In the genomic region with DNA sequence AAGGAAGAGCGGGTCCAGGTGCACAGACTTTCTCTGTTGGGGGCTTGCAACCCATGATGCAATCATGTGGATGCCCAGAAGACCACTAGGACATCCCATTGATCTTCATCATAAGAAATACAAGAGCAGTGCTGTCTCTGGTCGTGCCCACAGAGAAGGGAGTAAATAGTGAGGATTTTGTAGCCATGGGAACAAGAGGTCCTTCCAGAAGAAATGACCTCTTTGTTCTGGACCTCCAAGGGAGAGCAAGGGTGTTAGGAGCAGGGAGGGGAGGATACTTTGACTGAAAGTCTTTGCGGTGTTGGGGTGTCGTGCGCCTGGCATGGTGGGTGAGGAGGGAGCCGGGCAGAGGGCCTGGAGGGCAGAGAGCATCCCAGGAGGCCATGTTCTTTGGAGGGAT, we compare ENCODE assay signal across 26 cellular contexts. TPM values are rescaled to one million over a fixed set of nuclear protein-coding genes. Genes with fewer than 3 reads are reported as not detected.
"Had no signal": no experiment of that assay in that cellular context is flagged by ENCODE, and none has a peak within 500 bp of the region (broad histone marks: within the 10 kb centered on the region; RNA-seq: fewer than 3 reads in every experiment).

No MANE protein-coding gene starts in this region.

- H3K27me3 ChIP-seq: ascending aorta, brain microvascular endothelial cell had no signal

- H3K9me3 ChIP-seq: ascending aorta, tibial artery had no signal

- ATAC-seq: activated CD4-positive, CD25-positive, alpha-beta regulatory T cell treated with anti-CD3 and anti-CD28 coated beads, Interleukin-2, amount 50 U/mL, for 24 hours; activated CD8-positive, alpha-beta memory T cell treated with anti-CD3 and anti-CD28 coated beads, Interleukin-2, amount 10 ng/mL, durations not matched to agents 7 days and 5 days; activated CD8-positive, alpha-beta T cell treated with anti-CD3 and anti-CD28 coated beads for 36 hours; activated naive CD4-positive, alpha-beta T cell treated with anti-CD3 and anti-CD28 coated beads, Interleukin-2, amount 50 U/mL, for 72 hours; effector memory CD8-positive, alpha-beta T cell; esophagus mucosa; left ventricle myocardium superior had no signal

- DNase-seq: activated CD4-positive, alpha-beta T cell treated with anti-CD3 and anti-CD28 coated beads, Interleukin-2, amount 10 ng/mL, durations not matched to agents 24 days and 14 days; activated CD8-positive, alpha-beta memory T cell treated with anti-CD3 and anti-CD28 coated beads, Interleukin-2, amount 10 ng/mL, durations not matched to agents 7 days and 5 days; activated CD8-positive, alpha-beta T cell treated with anti-CD3 and anti-CD28 coated beads for 36 hours; activated gamma-delta T cell treated with Interleukin-2 at 50 U/mL for 16 hours; activated T-cell treated with anti-CD3 and anti-CD28 coated beads for 4 hours; brain microvascular endothelial cell; central memory CD4-positive, alpha-beta T cell; effector memory CD8-positive, alpha-beta T cell; left ventricle myocardium superior; mammary epithelial cell; retina; spleen; stimulated activated CD4-positive, alpha-beta T cell treated with anti-CD3 and anti-CD28 coated beads, Interleukin-4, amount 100 ng/mL, for 24 hours; stimulated activated naive CD4-positive, alpha-beta T cell treated with Interleukin-2 at 50 U/mL for 16 hours; tibial artery had no signal

- H3K27ac ChIP-seq: ascending aorta, brain microvascular endothelial cell, spleen, tibial artery, VCaP had no signal

- FAIRE-seq: colon, endothelial cell of umbilical vein, frontal cortex had no signal

- H3K4me3 ChIP-seq: ascending aorta, spleen, tibial artery had no signal

- H3K36me3 ChIP-seq: ascending aorta, brain microvascular endothelial cell, spleen, tibial artery had no signal

- H3K4me1 ChIP-seq: ascending aorta, spleen, tibial artery had no signal

RNA-seq across cellular contexts. Expression of a gene that starts 55.0 kb away (rescaled TPM):
- total RNA-seq: activated CD4-positive, alpha-beta T cell treated with anti-CD3 and anti-CD28 coated beads, Interleukin-2, amount 10 ng/mL, durations not matched to agents 24 days and 14 days; activated CD8-positive, alpha-beta memory T cell treated with anti-CD3 and anti-CD28 coated beads, Interleukin-2, amount 10 ng/mL, durations not matched to agents 7 days and 5 days; activated CD8-positive, alpha-beta T cell treated with anti-CD3 and anti-CD28 coated beads for 36 hours; activated naive CD4-positive, alpha-beta T cell treated with anti-CD3 and anti-CD28 coated beads, Interleukin-2, amount 50 U/mL, for 72 hours; activated T-helper 1 cell treated with anti-CD3 and anti-CD28 coated beads, Interleukin-12 subunit alpha, Interleukin-12 subunit beta, Interleukin-2, Interleukin-4 antibody, amounts not matched to agents 30 ng/mL and 10 ng/mL and 1 ng/mL, durations not matched to agents 14 hours and 24 hours and 36 hours; ascending aorta; endothelial cell of umbilical vein; esophagus mucosa; frontal cortex; left ventricle myocardium superior; spleen; T-helper 2 cell treated with Interferon-gamma antibody and Interleukin-4, amounts not matched to agents 100 ng/mL and 5 ng/mL, for 36 hours; urinary bladder had no signal
- polyA plus RNA-seq: endothelial cell of umbilical vein, mammary epithelial cell had no signal
